Comparison of ENCODE assay signal across 20 cellular contexts in genomic region chr11:114847599-114847998, GRCh38.
DNase-seq lines count a peak whose midpoint lies in the region; ATAC-seq lines count a peak whose summit lies in the region.
"Had no signal": no experiment of that assay in that cellular context is flagged by ENCODE, and none has a peak within 500 bp of the region (broad histone marks: within the 10 kb centered on the region; RNA-seq: fewer than 3 reads in every experiment).

No MANE protein-coding gene starts in this region.

- H3K36me3 ChIP-seq in ES-I3 (ENCODE audit: insufficient read depth, low read length) (no peaks in the 10 kb centered on the region), mesendoderm (ENCODE audit: control insufficient read depth, insufficient read depth, low read length) (no peaks in the 10 kb centered on the region)
- H3K36me3 ChIP-seq: HAP-1, transverse colon had no signal

- H2AK5ac ChIP-seq in mesendoderm (ENCODE audit: low read length): no peak overlapping the region

- no peak overlapping the region for H2BK15ac ChIP-seq in mesendoderm (replicated peaks; ENCODE audit: low read depth)

- DNase-seq in NCI-H1417 treated with DMSO at 0.1 percent for 48 hours (lab: John Stamatoyannopoulos, UW): peak; percentile 12
- DNase-seq in NCI-H510A treated with DMSO at 0.1 percent for 48 hours (lab: John Stamatoyannopoulos, UW): peak; percentile 56
- DNase-seq in mesendoderm: peak; percentile 21
- DNase-seq in T-helper 2 cell: no peak
- no peak for DNase-seq in activated CD4-positive, alpha-beta T cell treated with anti-CD3 and anti-CD28 coated beads, Interleukin-2, amount 10 ng/mL, durations not matched to agents 24 days and 14 days
- DNase-seq: activated CD4-positive, alpha-beta T cell treated with anti-CD3 and anti-CD28 coated beads for 4 hours; activated effector memory CD4-positive, alpha-beta T cell treated with anti-CD3 and anti-CD28 coated beads, Interleukin-2, amount 50 U/mL, for 16 hours; foreskin fibroblast; GF-D8; mesenchymal stem cell; naive thymus-derived CD4-positive, alpha-beta T cell; NCI-H1930; posterior cingulate gyrus; RPMI8226; stimulated activated naive CD4-positive, alpha-beta T cell treated with Interleukin-2 at 50 U/mL for 16 hours; transverse colon had no signal

- WGBS in mesendoderm (ENCODE audit: extremely low coverage, insufficient coverage, low lambda C conversion rate): no CpG with 5 or more reads among the region's 4 CpGs

- no peak overlapping the region for H3K18ac ChIP-seq in mesendoderm (ENCODE audit: low read length)

- no peaks in the 10 kb centered on the region for H3K27me3 ChIP-seq in mesendoderm (ENCODE audit: insufficient read depth, low read length, poor library complexity)
- H3K27me3 ChIP-seq: transverse colon had no signal

- H3K79me1 ChIP-seq in mesendoderm (ENCODE audit: low read length): no peaks in the 10 kb centered on the region

- no peak overlapping the region for H3K4me2 ChIP-seq in mesendoderm (ENCODE audit: low read length)

- H3K9me3 Mint-ChIP-seq in activated CD4-positive, alpha-beta T cell treated with anti-CD3 and anti-CD28 coated beads, Interleukin-2, amount 10 ng/mL, durations not matched to agents 24 days and 14 days: no peaks in the 10 kb centered on the region
- H3K9me3 Mint-ChIP-seq: dendritic cell treated with granulocyte-macrophage colony-stimulating factor and Interleukin-4, amounts not matched to agents 40 ng/mL and 50 ng/mL, for 4 days had no signal

- H3K4me1 Mint-ChIP-seq in activated CD4-positive, alpha-beta T cell treated with anti-CD3 and anti-CD28 coated beads, Interleukin-2, amount 10 ng/mL, durations not matched to agents 24 days and 14 days: peaks cover 4% of the 10 kb centered on the region

- H4K8ac ChIP-seq in mesendoderm (ENCODE audit: low read depth, low read length): no peak overlapping the region

- no peak overlapping the region for H3K4ac ChIP-seq in mesendoderm (ENCODE audit: low read depth, low read length)

- intact Hi-C loops in activated CD4-positive, alpha-beta T cell treated with anti-CD3 and anti-CD28 coated beads, Interleukin-2, amount 10 ng/mL, durations not matched to agents 24 days and 14 days (cut with micrococcal nuclease): no loop called here

- no peak overlapping the region for H3K4me3 ChIP-seq in mesendoderm (ENCODE audit: low read length)
- H3K4me3 ChIP-seq: HAP-1, transverse colon had no signal

- no peak overlapping the region for H4K5ac ChIP-seq in mesendoderm (ENCODE audit: low read length)

- no peak overlapping the region for H2BK5ac ChIP-seq in mesendoderm (ENCODE audit: low read length)

- no peak overlapping the region for H3K56ac ChIP-seq in mesendoderm (ENCODE audit: low read length)

- no peak overlapping the region for H2BK120ac ChIP-seq in mesendoderm (ENCODE audit: low read depth, low read length)

- H3K27me3 Mint-ChIP-seq in activated CD4-positive, alpha-beta T cell treated with anti-CD3 and anti-CD28 coated beads, Interleukin-2, amount 10 ng/mL, durations not matched to agents 24 days and 14 days: peaks cover 2% of the 10 kb centered on the region
- H3K27me3 Mint-ChIP-seq: dendritic cell treated with granulocyte-macrophage colony-stimulating factor and Interleukin-4, amounts not matched to agents 40 ng/mL and 50 ng/mL, for 4 days had no signal

- H3K79me2 ChIP-seq in mesendoderm (ENCODE audit: control insufficient read depth, insufficient read depth, low read length): no peaks in the 10 kb centered on the region

- no peak overlapping the region for H3K23ac ChIP-seq in mesendoderm (ENCODE audit: low read length)

- H3K9me3 ChIP-seq in ES-I3 (ENCODE audit: control insufficient read depth, insufficient read depth, low read length): no peaks in the 10 kb centered on the region
- H3K9me3 ChIP-seq: HAP-1, transverse colon had no signal

- peaks cover 11% of the 10 kb centered on the region for H3K4me1 ChIP-seq in ES-I3 (ENCODE audit: insufficient read depth, low read length)
- H3K4me1 ChIP-seq in mesendoderm (ENCODE audit: control insufficient read depth, low read depth, low read length): no peaks in the 10 kb centered on the region
- H3K4me1 ChIP-seq: HAP-1, transverse colon had no signal

- H3K4me3 Mint-ChIP-seq in activated CD4-positive, alpha-beta T cell treated with anti-CD3 and anti-CD28 coated beads, Interleukin-2, amount 10 ng/mL, durations not matched to agents 24 days and 14 days: no peak overlapping the region
- H3K4me3 Mint-ChIP-seq: dendritic cell treated with granulocyte-macrophage colony-stimulating factor and Interleukin-4, amounts not matched to agents 40 ng/mL and 50 ng/mL, for 4 days; naive thymus-derived CD4-positive, alpha-beta T cell had no signal

- peak overlapping the region; percentile 33; the same call in 1 of the 2 replicates for H3K9ac ChIP-seq in ES-I3 (ENCODE audit: low read depth, low read length)
- no peak overlapping the region for H3K9ac ChIP-seq in mesendoderm (ENCODE audit: low read length)

- ATAC-seq in GM18502 (IDR thresholded peaks at IDR 0.05; ENCODE audit: poor library complexity, unreplicated experiment): no peak
- ATAC-seq: naive thymus-derived CD4-positive, alpha-beta T cell had no signal

- no peak overlapping the region for H3K27ac Mint-ChIP-seq in activated CD4-positive, alpha-beta T cell treated with anti-CD3 and anti-CD28 coated beads, Interleukin-2, amount 10 ng/mL, durations not matched to agents 24 days and 14 days
- H3K27ac Mint-ChIP-seq: dendritic cell treated with granulocyte-macrophage colony-stimulating factor and Interleukin-4, amounts not matched to agents 40 ng/mL and 50 ng/mL, for 4 days; naive thymus-derived CD4-positive, alpha-beta T cell had no signal

- no peak overlapping the region for H3K27ac ChIP-seq in mesendoderm (ENCODE audit: low read depth, low read length)
- H3K27ac ChIP-seq: transverse colon had no signal

- no peaks in the 10 kb centered on the region for H3K36me3 Mint-ChIP-seq in activated CD4-positive, alpha-beta T cell treated with anti-CD3 and anti-CD28 coated beads, Interleukin-2, amount 10 ng/mL, durations not matched to agents 24 days and 14 days (ENCODE audit: low read depth)
- H3K36me3 Mint-ChIP-seq: naive thymus-derived CD4-positive, alpha-beta T cell had no signal

Comparison
In these comparisons a context has a peak if more than half of its experiments do, and no peak if none do; other contexts are left out.
1. DNase-seq: peak in NCI-H1417 treated with DMSO at 0.1 percent for 48 hours (single experiment), NCI-H510A treated with DMSO at 0.1 percent for 48 hours (single experiment) and mesendoderm (single experiment); none in T-helper 2 cell (0 of 5) and activated CD4-positive, alpha-beta T cell treated with anti-CD3 and anti-CD28 coated beads, Interleukin-2, amount 10 ng/mL, durations not matched to agents 24 days and 14 days (single experiment).